ENCODE assay signal across 15 cellular contexts in genomic region chr3:48962340-48962739, GRCh38. TPM values are rescaled to one million over a fixed set of nuclear protein-coding genes. Genes with fewer than 3 reads are reported as not detected.
DNase-seq lines count a peak whose midpoint lies in the region; ATAC-seq, FAIRE-seq and TF ChIP-seq lines count a peak whose summit lies in the region.
"Had no signal": no experiment of that assay in that cellular context is flagged by ENCODE, and none has a peak within 500 bp of the region (broad histone marks: within the 10 kb centered on the region; RNA-seq: fewer than 3 reads in every experiment).

No MANE protein-coding gene starts in this region.

- H3K56ac ChIP-seq in H1 (replicated peaks; ENCODE audit: insufficient read length, low read depth, low read length) = no peak overlapping the region

- H2BK120ac ChIP-seq in H1 (replicated peaks; ENCODE audit: low read depth, low read length) = no peak overlapping the region

- DNase-seq in activated naive CD4-positive, alpha-beta T cell treated with anti-CD3 and anti-CD28 coated beads, Interleukin-2, amount 50 U/mL, for 16 hours = no peak
- no peak for DNase-seq in H1 (ENCODE audit: low read depth in 1 of 2, low spot score in 2 of 2)
- DNase-seq in stimulated activated effector memory CD8-positive, alpha-beta T cell treated with anti-CD3 and anti-CD28 coated beads, Interleukin-12 subunit alpha, Interleukin-12 subunit beta, amount 100 ng/mL, for 72 hours (ENCODE audit: low spot score in 2 of 2) = no peak
- DNase-seq in effector CD8-positive, alpha-beta T cell (lab: John Stamatoyannopoulos, UW) = no peak
- DNase-seq: AML-193; CD4-positive, alpha-beta T cell; KBM-7; NCI-H1048; NCI-H146; NCI-H2081 treated with DMSO at 0.1 percent for 48 hours; NCI-H2227 treated with DMSO at 0.1 percent for 48 hours; NCI-H526 had no signal

- H2BK12ac ChIP-seq in H1 (ENCODE audit: low read depth, low read length) = no peak overlapping the region

- H3K9ac ChIP-seq in HUES6 (ENCODE audit: low read length) = no peak overlapping the region
- H3K9ac ChIP-seq in H1 (replicated peaks in 1 of 4; ENCODE audit: extremely low read depth in 1 of 4, low read depth in 3 of 4, low read length in 3 of 4) = no peak overlapping the region

- no peak for FAIRE-seq in H1 (lab: Jason Lieb, UNC)

- no peak overlapping the region for H4K8ac ChIP-seq in H1 (ENCODE audit: extremely low read depth, insufficient read depth, low read length)

- peaks cover 18% of the 10 kb centered on the region for H3K4me1 ChIP-seq in HUES6 (ENCODE audit: control insufficient read depth, insufficient read depth, low read length)
- H3K4me1 ChIP-seq in H1 (replicated peaks in 1 of 4; ENCODE audit: control insufficient read depth in 3 of 4, insufficient read depth in 4 of 4, low read length in 3 of 4) = peaks cover 3 to 8% (median 5%) of the 10 kb centered on the region in 4 experiments; a peak in 6 of 7 replicates

- no peak overlapping the region for H4K91ac ChIP-seq in H1 (replicated peaks; ENCODE audit: insufficient read length, low read length)

- POLR2A ChIA-PET in H1 (lab: Charles Lee; ENCODE audit: partially characterized antibody) = no interaction called here

- H3K27me3 ChIP-seq in HUES6 (ENCODE audit: control insufficient read depth, insufficient read depth, low read length) (no peaks in the 10 kb centered on the region), H1 (replicated peaks in 1 of 4; ENCODE audit: control insufficient read depth in 3 of 4, extremely low read depth in 1 of 4, insufficient read depth in 3 of 4, low read length in 3 of 4) (no peaks in the 10 kb centered on the region)

- 95% methylated on average over 2 of the region's 2 CpGs; no CpG with 5 or more reads in 1 of the 2 experiments for WGBS in H1 (ENCODE audit: extremely low coverage in 1 of 2, insufficient coverage in 1 of 2, insufficient read length in 1 of 2, insufficient replicate concordance in 2 of 2, low coverage in 1 of 2, low lambda C conversion rate in 2 of 2, missing lambda C conversion rate in 1 of 2), 2 experiments

- H3K9me3 ChIP-seq in HUES6 (ENCODE audit: control insufficient read depth, insufficient read depth, low read depth, low read length) (no peaks in the 10 kb centered on the region), H1 (ENCODE audit: insufficient read depth in 2 of 2, low read depth in 1 of 2, low read length in 1 of 2) (no peaks in the 10 kb centered on the region)

- no peaks in the 10 kb centered on the region for H3K4me1 Mint-ChIP-seq in activated naive CD4-positive, alpha-beta T cell treated with anti-CD3 and anti-CD28 coated beads, Interleukin-2, amount 50 U/mL, for 24 hours
- peaks cover 13% of the 10 kb centered on the region for H3K4me1 Mint-ChIP-seq in stimulated activated effector memory CD8-positive, alpha-beta T cell treated with anti-CD3 and anti-CD28 coated beads, Interleukin-12 subunit alpha, Interleukin-12 subunit beta, amount 100 ng/mL, for 72 hours

- H2BK15ac ChIP-seq in H1 (ENCODE audit: low read length) = no peak overlapping the region

- no peak overlapping the region for H2AFZ ChIP-seq in H1 (ENCODE audit: low read length)

- no peak overlapping the region for H3K14ac ChIP-seq in H1 (ENCODE audit: insufficient read length)

- TF ChIP-seq RAD21 in H1 (IDR thresholded peaks at IDR 0.05 in 1 of 2, conservative IDR thresholded peaks at IDR 0.05 in 1 of 2; ENCODE audit: low read depth in 2 of 2, low read length in 2 of 2) = no peak

- no peaks in the 10 kb centered on the region for H4K20me1 ChIP-seq in H1 (replicated peaks in 1 of 2; ENCODE audit: control insufficient read depth in 1 of 2, insufficient read depth in 2 of 2, low read length in 2 of 2)

- H3K4ac ChIP-seq in H1 (replicated peaks; ENCODE audit: insufficient read length, low read depth, low read length) = no peak overlapping the region

- H3K23me2 ChIP-seq in H1 (ENCODE audit: low read depth, low read length) = no peaks in the 10 kb centered on the region

- ATAC-seq in stimulated activated effector memory CD8-positive, alpha-beta T cell treated with anti-CD3 and anti-CD28 coated beads, Interleukin-12 subunit alpha, Interleukin-12 subunit beta, amount 100 ng/mL, for 72 hours = no peak
- no peak for ATAC-seq in GM18517 (IDR thresholded peaks at IDR 0.05; ENCODE audit: unreplicated experiment)

- H3K4me3 ChIP-seq in HUES6 (ENCODE audit: low read depth, low read length) (no peak overlapping the region), H1 (ENCODE audit: extremely low read depth in 1 of 4, insufficient read depth in 2 of 4, low read depth in 3 of 4, low read length in 4 of 4) (no peak overlapping the region)

- no peak overlapping the region for H2AK5ac ChIP-seq in H1 (ENCODE audit: low read depth, low read length)

- H3K18ac ChIP-seq in H1 (ENCODE audit: extremely low read depth, low read length) = no peak overlapping the region

- H3K23ac ChIP-seq in H1 (ENCODE audit: insufficient read length) = no peak overlapping the region

- H3K79me1 ChIP-seq in H1 (ENCODE audit: low read depth, low read length) = peaks cover 10% of the 10 kb centered on the region

- H3K27me3 Mint-ChIP-seq in activated naive CD4-positive, alpha-beta T cell treated with anti-CD3 and anti-CD28 coated beads, Interleukin-2, amount 50 U/mL, for 24 hours = no peaks in the 10 kb centered on the region
- H3K27me3 Mint-ChIP-seq: CD4-positive, alpha-beta T cell had no signal

- TF ChIP-seq POLR2A in H1 (IDR thresholded peaks at IDR 0.05; ENCODE audit: control extremely low read depth in 1 of 2, low read depth in 2 of 2, low read length in 2 of 2) = no peak

- TF ChIP-seq EP300 in H1 (IDR thresholded peaks at IDR 0.05; ENCODE audit: borderline replicate concordance in 1 of 2, low read depth in 2 of 2, low read length in 2 of 2) = no peak

- TF ChIP-seq CTCF in H1 (IDR thresholded peaks at IDR 0.05; ENCODE audit: control extremely low read depth in 1 of 3, insufficient read depth in 1 of 3, low read depth in 1 of 3, low read length in 3 of 3) = no peak

- H3K36me3 ChIP-seq in HUES6 (ENCODE audit: control insufficient read depth, insufficient read depth, low read length) (peaks cover 43% of the 10 kb centered on the region), H1 (ENCODE audit: control insufficient read depth in 2 of 4, insufficient read depth in 4 of 4, low read length in 3 of 4) (peaks cover 0 to 22% (median 11%) of the 10 kb centered on the region in 4 experiments; a peak in 5 of 8 replicates)

- no peak overlapping the region for H3K4me3 Mint-ChIP-seq in activated naive CD4-positive, alpha-beta T cell treated with anti-CD3 and anti-CD28 coated beads, Interleukin-2, amount 50 U/mL, for 24 hours
- no peak overlapping the region for H3K4me3 Mint-ChIP-seq in stimulated activated effector memory CD8-positive, alpha-beta T cell treated with anti-CD3 and anti-CD28 coated beads, Interleukin-12 subunit alpha, Interleukin-12 subunit beta, amount 100 ng/mL, for 72 hours
- H3K4me3 Mint-ChIP-seq: CD4-positive, alpha-beta T cell had no signal

- H3K79me2 ChIP-seq in H1 (ENCODE audit: control insufficient read depth in 1 of 2, insufficient read depth in 2 of 2, low read length in 2 of 2) = peaks cover 0 to 6% of the 10 kb centered on the region in 2 experiments; a peak in 1 of 4 replicates

- H3K27ac Mint-ChIP-seq in activated naive CD4-positive, alpha-beta T cell treated with anti-CD3 and anti-CD28 coated beads, Interleukin-2, amount 50 U/mL, for 24 hours = peak overlapping the region; percentile 48
- peak overlapping the region; percentile 18 for H3K27ac Mint-ChIP-seq in stimulated activated effector memory CD8-positive, alpha-beta T cell treated with anti-CD3 and anti-CD28 coated beads, Interleukin-12 subunit alpha, Interleukin-12 subunit beta, amount 100 ng/mL, for 72 hours
- H3K27ac Mint-ChIP-seq: CD4-positive, alpha-beta T cell had no signal

- peaks cover 11% of the 10 kb centered on the region for H3K36me3 Mint-ChIP-seq in activated naive CD4-positive, alpha-beta T cell treated with anti-CD3 and anti-CD28 coated beads, Interleukin-2, amount 50 U/mL, for 24 hours
- H3K36me3 Mint-ChIP-seq in stimulated activated effector memory CD8-positive, alpha-beta T cell treated with anti-CD3 and anti-CD28 coated beads, Interleukin-12 subunit alpha, Interleukin-12 subunit beta, amount 100 ng/mL, for 72 hours = peaks cover 94% of the 10 kb centered on the region

- H3K27ac ChIP-seq in HUES6 (ENCODE audit: low read depth, low read length) (peak overlapping the region; percentile 70), H1 (ENCODE audit: low read depth, low read length) (no peak overlapping the region)

- CTCF ChIA-PET in H1 (lab: Charles Lee; ENCODE audit: partially characterized antibody) = interaction anchor here (1.3 kb wide), 1 partner anchor 10 kb away, joined by 3 read pairs; no protein-coding TSS in a partner anchor

- no peaks in the 10 kb centered on the region for H3K9me3 Mint-ChIP-seq in activated naive CD4-positive, alpha-beta T cell treated with anti-CD3 and anti-CD28 coated beads, Interleukin-2, amount 50 U/mL, for 24 hours
- no peaks in the 10 kb centered on the region for H3K9me3 Mint-ChIP-seq in stimulated activated effector memory CD8-positive, alpha-beta T cell treated with anti-CD3 and anti-CD28 coated beads, Interleukin-12 subunit alpha, Interleukin-12 subunit beta, amount 100 ng/mL, for 72 hours
- H3K9me3 Mint-ChIP-seq: CD4-positive, alpha-beta T cell had no signal

- H4K5ac ChIP-seq in H1 (ENCODE audit: insufficient read length, low read depth, low read length) = no peak overlapping the region

- no peak overlapping the region for H2BK20ac ChIP-seq in H1 (ENCODE audit: low read length)

- 0 out of 2 replicates have a peak overlapping the region, but pooled peaks have one; percentile 55 for H2BK5ac ChIP-seq in H1 (ENCODE audit: low read depth, low read length)

- peak overlapping the region in 1 of 2 experiments; percentile 63; a peak in 2 of 4 replicates for H3K4me2 ChIP-seq in H1 (ENCODE audit: insufficient read depth in 1 of 2, low read depth in 2 of 2, low read length in 2 of 2)

RNA-seq across cellular contexts. Expression of gene P4HTM, which starts 27.7 kb away (rescaled TPM):
- 18.6 and 19.1 TPM in 2 replicates for total RNA-seq in H1 (2021; fragmentation: NEBNext Ultra II Directional; extraction: Animal tissue kit (Norgen Biotek cat#: 25700))
- polyA plus RNA-seq in H1 (2011; rRNA removed) = 25.4 and 31.1 TPM in 2 replicates
- polyA plus RNA-seq in H1 (2011; cell fraction: cytosol; rRNA removed) = 29.9 TPM
- 89.3 TPM for polyA plus RNA-seq in H1 (2011; cell fraction: nucleus; rRNA removed)
- 12.6 to 22.7 TPM (median 21.6 TPM) in 4 replicates for polyA plus RNA-seq in H1 (2012, experiment 1 of 2)
- polyA plus RNA-seq in H1 (2012, experiment 2 of 2) = 14.0 TPM
- 18.0 TPM for polyA plus RNA-seq in H1 (2013, experiment 1 of 2)
- 14.1 TPM for polyA plus RNA-seq in H1 (2013, experiment 2 of 2)
- 34.6 and 38.0 TPM in 2 replicates for polyA minus RNA-seq in H1 (2011; rRNA and poly(A)+ RNA removed)
- 24.7 TPM for polyA minus RNA-seq in H1 (2011; cell fraction: cytosol; rRNA and poly(A)+ RNA removed)
- 72.0 TPM for polyA minus RNA-seq in H1 (2011; cell fraction: nucleus; rRNA and poly(A)+ RNA removed)

RNA-seq across cellular contexts. Expression of gene ARIH2, which starts 43.7 kb away (rescaled TPM):
- 121 and 136 TPM in 2 replicates for total RNA-seq in H1 (2021; fragmentation: NEBNext Ultra II Directional; extraction: Animal tissue kit (Norgen Biotek cat#: 25700))
- polyA plus RNA-seq in H1 (2011; rRNA removed) = 70.3 and 72.9 TPM in 2 replicates
- 84.5 TPM for polyA plus RNA-seq in H1 (2011; cell fraction: cytosol; rRNA removed)
- 101 TPM for polyA plus RNA-seq in H1 (2011; cell fraction: nucleus; rRNA removed)
- 73.0 to 87.2 TPM (median 83.2 TPM) in 4 replicates for polyA plus RNA-seq in H1 (2012, experiment 1 of 2)
- 21.8 TPM for polyA plus RNA-seq in H1 (2012, experiment 2 of 2)
- polyA plus RNA-seq in H1 (2013, experiment 1 of 2) = 58.5 TPM
- 59.3 TPM for polyA plus RNA-seq in H1 (2013, experiment 2 of 2)
- polyA minus RNA-seq in H1 (2011; rRNA and poly(A)+ RNA removed) = 171 and 221 TPM in 2 replicates
- 86.0 TPM for polyA minus RNA-seq in H1 (2011; cell fraction: cytosol; rRNA and poly(A)+ RNA removed)
- polyA minus RNA-seq in H1 (2011; cell fraction: nucleus; rRNA and poly(A)+ RNA removed) = 73.0 TPM

RNA-seq across cellular contexts. Expression of gene WDR6, which starts 44.9 kb away (rescaled TPM):
- total RNA-seq in H1 (2021; fragmentation: NEBNext Ultra II Directional; extraction: Animal tissue kit (Norgen Biotek cat#: 25700)) = 180 and 187 TPM in 2 replicates
- polyA plus RNA-seq in H1 (2011; rRNA removed) = 257 and 340 TPM in 2 replicates
- polyA plus RNA-seq in H1 (2011; cell fraction: cytosol; rRNA removed) = 262 TPM
- polyA plus RNA-seq in H1 (2011; cell fraction: nucleus; rRNA removed) = 878 TPM
- polyA plus RNA-seq in H1 (2012, experiment 1 of 2) = 176 to 244 TPM (median 215 TPM) in 4 replicates
- polyA plus RNA-seq in H1 (2012, experiment 2 of 2) = 172 TPM
- polyA plus RNA-seq in H1 (2013, experiment 1 of 2) = 84.5 TPM
- polyA plus RNA-seq in H1 (2013, experiment 2 of 2) = 77.8 TPM
- 252 and 296 TPM in 2 replicates for polyA minus RNA-seq in H1 (2011; rRNA and poly(A)+ RNA removed)
- polyA minus RNA-seq in H1 (2011; cell fraction: cytosol; rRNA and poly(A)+ RNA removed) = 109 TPM
- polyA minus RNA-seq in H1 (2011; cell fraction: nucleus; rRNA and poly(A)+ RNA removed) = 118 TPM

RNA-seq across cellular contexts. Expression of gene DALRD3, which starts 56.0 kb away (rescaled TPM):
- 30.4 and 31.6 TPM in 2 replicates for total RNA-seq in H1 (2021; fragmentation: NEBNext Ultra II Directional; extraction: Animal tissue kit (Norgen Biotek cat#: 25700))
- 86.5 and 95.3 TPM in 2 replicates for polyA plus RNA-seq in H1 (2011; rRNA removed)
- 73.1 TPM for polyA plus RNA-seq in H1 (2011; cell fraction: cytosol; rRNA removed)
- 140 TPM for polyA plus RNA-seq in H1 (2011; cell fraction: nucleus; rRNA removed)
- polyA plus RNA-seq in H1 (2012, experiment 1 of 2) = 34.7 to 40.6 TPM (median 39.8 TPM) in 4 replicates
- 74.3 TPM for polyA plus RNA-seq in H1 (2012, experiment 2 of 2)
- polyA plus RNA-seq in H1 (2013, experiment 1 of 2) = 33.5 TPM
- 33.7 TPM for polyA plus RNA-seq in H1 (2013, experiment 2 of 2)
- polyA minus RNA-seq in H1 (2011; rRNA and poly(A)+ RNA removed) = 87.2 and 103 TPM in 2 replicates
- polyA minus RNA-seq in H1 (2011; cell fraction: cytosol; rRNA and poly(A)+ RNA removed) = 32.7 TPM
- 48.1 TPM for polyA minus RNA-seq in H1 (2011; cell fraction: nucleus; rRNA and poly(A)+ RNA removed)

RNA-seq across cellular contexts. Expression of gene NDUFAF3, which starts 59.6 kb away (rescaled TPM):
- 26.2 and 27.8 TPM in 2 replicates for total RNA-seq in H1 (2021; fragmentation: NEBNext Ultra II Directional; extraction: Animal tissue kit (Norgen Biotek cat#: 25700))
- polyA plus RNA-seq in H1 (2011; rRNA removed) = 45.5 and 52.1 TPM in 2 replicates
- 31.7 TPM for polyA plus RNA-seq in H1 (2011; cell fraction: cytosol; rRNA removed)
- polyA plus RNA-seq in H1 (2011; cell fraction: nucleus; rRNA removed) = 38.4 TPM
- 10.4 to 48.0 TPM (median 37.5 TPM) in 4 replicates for polyA plus RNA-seq in H1 (2012, experiment 1 of 2)
- 25.5 TPM for polyA plus RNA-seq in H1 (2012, experiment 2 of 2)
- 38.2 TPM for polyA plus RNA-seq in H1 (2013, experiment 1 of 2)
- 40.2 TPM for polyA plus RNA-seq in H1 (2013, experiment 2 of 2)
- 15.3 and 24.4 TPM in 2 replicates for polyA minus RNA-seq in H1 (2011; rRNA and poly(A)+ RNA removed)
- polyA minus RNA-seq in H1 (2011; cell fraction: cytosol; rRNA and poly(A)+ RNA removed) = 24.3 TPM
- 52.4 TPM for polyA minus RNA-seq in H1 (2011; cell fraction: nucleus; rRNA and poly(A)+ RNA removed)
